In genomic region chr5:1156033-1156753, GRCh38 we compare ENCODE assay signal across 1 cellular context.
TF ChIP-seq lines count a peak whose summit lies in the region.

No MANE protein-coding gene starts in this region.

TF ChIP-seq in HepG2, 621 proteins besides CTCF, POLR2A, EP300 and RAD21:
- TF ChIP-seq TEAD3 (CRISPR knock-in tag; optimal IDR thresholded peaks at IDR 0.05; ENCODE audit: borderline replicate concordance) (no peak), ZNF687 (CRISPR knock-in tag; IDR thresholded peaks at IDR 0.05) (peak; percentile 24; the same call in 1 of the 2 replicates), TBX3 (IDR thresholded peaks at IDR 0.05; ENCODE audit: borderline replicate concordance) (no peak), ZSCAN30 (CRISPR knock-in tag; IDR thresholded peaks at IDR 0.05) (no peak), EZH2 (conservative IDR thresholded peaks at IDR 0.05; ENCODE audit: low read depth, low read length) (peak; percentile 70; the same call in 1 of the 2 replicates), PATZ1 (CRISPR knock-in tag; IDR thresholded peaks at IDR 0.05) (0 out of 2 replicates have a peak, but pooled peaks have one; percentile 14), GABPB1 (CRISPR knock-in tag; IDR thresholded peaks at IDR 0.05) (no peak; the same call in 1 of the 2 replicates)
TF ChIP-seq in HepG2: peak in this region for 3.
